ENCODE assay signal across 17 cellular contexts in genomic region chr2:129587426-129588064, GRCh38.
DNase-seq lines count a peak whose midpoint lies in the region; ATAC-seq, FAIRE-seq and TF ChIP-seq lines count a peak whose summit lies in the region.
"Had no signal": no experiment of that assay in that cellular context is flagged by ENCODE, and none has a peak within 500 bp of the region (broad histone marks: within the 10 kb centered on the region; RNA-seq: fewer than 3 reads in every experiment).

No MANE protein-coding gene starts in this region.

- TF ChIP-seq CTCF in right atrium auricular region (IDR thresholded peaks at IDR 0.05) (no peak), H1 (IDR thresholded peaks at IDR 0.05; ENCODE audit: control extremely low read depth in 1 of 3, insufficient read depth in 1 of 3, low read depth in 1 of 3, low read length in 3 of 3) (peak; percentile 73 to 90 (median 78))

- TF ChIP-seq POLR2A in H1 (IDR thresholded peaks at IDR 0.05; ENCODE audit: control extremely low read depth in 1 of 2, low read depth in 2 of 2, low read length in 2 of 2) = no peak

- H3K4me1 Mint-ChIP-seq in stimulated activated memory B cell treated with anti-CD40 and anti-IgM and Interleukin-4, amounts not matched to agents 10 μg/mL and 1 μg/mL and 100 μg/mL, for 72 hours = no peaks in the 10 kb centered on the region

- H3K36me3 ChIP-seq in right atrium auricular region = no peaks in the 10 kb centered on the region
- no peaks in the 10 kb centered on the region for H3K36me3 ChIP-seq in H1 (ENCODE audit: control insufficient read depth in 2 of 4, insufficient read depth in 4 of 4, low read length in 3 of 4)

- H2BK20ac ChIP-seq in H1 (ENCODE audit: low read length) = no peak overlapping the region

- H2BK120ac ChIP-seq in H1 (replicated peaks; ENCODE audit: low read depth, low read length) = no peak overlapping the region

- no peaks in the 10 kb centered on the region for H3K4me1 ChIP-seq in right atrium auricular region
- H3K4me1 ChIP-seq in H1 (replicated peaks in 1 of 4; ENCODE audit: control insufficient read depth in 3 of 4, insufficient read depth in 4 of 4, low read length in 3 of 4) = no peaks in the 10 kb centered on the region; a peak in 1 of 7 replicates

- no peaks in the 10 kb centered on the region for H4K20me1 ChIP-seq in H1 (replicated peaks in 1 of 2; ENCODE audit: control insufficient read depth in 1 of 2, insufficient read depth in 2 of 2, low read length in 2 of 2)

- H3K23ac ChIP-seq in H1 (ENCODE audit: insufficient read length) = no peak overlapping the region

- peak overlapping the region; percentile 48 for H3K18ac ChIP-seq in H1 (ENCODE audit: extremely low read depth, low read length)

- no peak overlapping the region; a peak in 2 of 4 replicates for H3K4me2 ChIP-seq in H1 (ENCODE audit: insufficient read depth in 1 of 2, low read depth in 2 of 2, low read length in 2 of 2)

- no peak for DNase-seq in Right ventricle myocardium inferior (ENCODE audit: missing footprints)
- no peak for DNase-seq in right atrium auricular region (ENCODE audit: low spot score)
- peak; percentile 44 to 87 for DNase-seq in H1 (ENCODE audit: low read depth in 1 of 2, low spot score in 2 of 2)
- DNase-seq in iPS-NIHi7 (ENCODE audit: extremely low spot score) = peak; percentile 87
- no peak for DNase-seq in activated CD8-positive, alpha-beta memory T cell treated with anti-CD3 and anti-CD28 coated beads, Interleukin-2, amount 50 U/mL, for 4 hours
- DNase-seq: KG1, NCI-H1092, NCI-H2227 treated with DMSO at 0.1 percent for 48 hours, NCI-H526 treated with DMSO at 0.1 percent for 48 hours, OCI-M1, RPMI8226 had no signal

- H3K9ac ChIP-seq in H1 (replicated peaks in 1 of 4; ENCODE audit: extremely low read depth in 1 of 4, low read depth in 3 of 4, low read length in 3 of 4) = no peak overlapping the region

- H3K36me3 Mint-ChIP-seq in stimulated activated memory B cell treated with anti-CD40 and anti-IgM and Interleukin-4, amounts not matched to agents 10 μg/mL and 1 μg/mL and 100 μg/mL, for 72 hours = no peaks in the 10 kb centered on the region

- WGBS in H1 (ENCODE audit: extremely low coverage in 1 of 2, insufficient coverage in 1 of 2, insufficient read length in 1 of 2, insufficient replicate concordance in 2 of 2, low coverage in 1 of 2, low lambda C conversion rate in 2 of 2, missing lambda C conversion rate in 1 of 2), 2 experiments = 66% methylated on average over 51 of the region's 51 CpGs; no CpG with 5 or more reads in 1 of the 2 experiments

- no peaks in the 10 kb centered on the region for H3K9me3 ChIP-seq in right atrium auricular region
- peaks cover 0 to 6% of the 10 kb centered on the region in 2 experiments; a peak in 1 of 4 replicates for H3K9me3 ChIP-seq in H1 (ENCODE audit: insufficient read depth in 2 of 2, low read depth in 1 of 2, low read length in 1 of 2)

- intact Hi-C loops in Right ventricle myocardium inferior (cut with DNase I) = no loop called here

- peak overlapping the region; percentile 41 for H4K5ac ChIP-seq in H1 (ENCODE audit: insufficient read length, low read depth, low read length)

- POLR2A ChIA-PET in H1 (lab: Charles Lee; ENCODE audit: partially characterized antibody) = no interaction called here

- no peak overlapping the region for H3K4me3 Mint-ChIP-seq in stimulated activated memory B cell treated with anti-CD40 and anti-IgM and Interleukin-4, amounts not matched to agents 10 μg/mL and 1 μg/mL and 100 μg/mL, for 72 hours

- TF ChIP-seq RAD21 in H1 (IDR thresholded peaks at IDR 0.05 in 1 of 2, conservative IDR thresholded peaks at IDR 0.05 in 1 of 2; ENCODE audit: low read depth in 2 of 2, low read length in 2 of 2) = peak; percentile 55 to 64

- H2AK5ac ChIP-seq in H1 (ENCODE audit: low read depth, low read length) = no peak overlapping the region

- peak overlapping the region; percentile 90; the same call in 1 of the 2 replicates for H2BK12ac ChIP-seq in H1 (ENCODE audit: low read depth, low read length)

- H4K8ac ChIP-seq in H1 (ENCODE audit: extremely low read depth, insufficient read depth, low read length) = peak overlapping the region; percentile 91; the same call in 1 of the 2 replicates

- H3K9me3 Mint-ChIP-seq in stimulated activated memory B cell treated with anti-CD40 and anti-IgM and Interleukin-4, amounts not matched to agents 10 μg/mL and 1 μg/mL and 100 μg/mL, for 72 hours = no peaks in the 10 kb centered on the region

- H2BK5ac ChIP-seq in H1 (ENCODE audit: low read depth, low read length) = no peak overlapping the region

- no peak overlapping the region for H3K56ac ChIP-seq in H1 (replicated peaks; ENCODE audit: insufficient read length, low read depth, low read length)

- TF ChIP-seq EP300 in H1 (IDR thresholded peaks at IDR 0.05; ENCODE audit: borderline replicate concordance in 1 of 2, low read depth in 2 of 2, low read length in 2 of 2) = no peak

- H3K27me3 ChIP-seq in right atrium auricular region (no peaks in the 10 kb centered on the region), H1 (replicated peaks in 1 of 4; ENCODE audit: control insufficient read depth in 3 of 4, extremely low read depth in 1 of 4, insufficient read depth in 3 of 4, low read length in 3 of 4) (peaks cover 0 to 16% (median 9%) of the 10 kb centered on the region in 4 experiments; a peak in 6 of 7 replicates)

- peak overlapping the region; percentile 56 for H4K91ac ChIP-seq in H1 (replicated peaks; ENCODE audit: insufficient read length, low read length)

- CTCF ChIA-PET in H1 (lab: Charles Lee; ENCODE audit: partially characterized antibody) = interaction anchor here (0.6 to 3.3 kb wide), 31 partner anchors 10 to 336 kb away, joined by 3 to 19 read pairs (median 4); no protein-coding TSS in a partner anchor

- H3K23me2 ChIP-seq in H1 (ENCODE audit: low read depth, low read length) = no peaks in the 10 kb centered on the region; the same call in 1 of the 2 replicates

- H3K4ac ChIP-seq in H1 (replicated peaks; ENCODE audit: insufficient read length, low read depth, low read length) = no peak overlapping the region

- peaks cover 45% of the 10 kb centered on the region for H3K27me3 Mint-ChIP-seq in stimulated activated memory B cell treated with anti-CD40 and anti-IgM and Interleukin-4, amounts not matched to agents 10 μg/mL and 1 μg/mL and 100 μg/mL, for 72 hours

- no peak for FAIRE-seq in H1 (lab: Jason Lieb, UNC)
- FAIRE-seq: A204.1 had no signal

- H2BK15ac ChIP-seq in H1 (ENCODE audit: low read length) = peak overlapping the region; percentile 81; the same call in 1 of the 2 replicates

- no peak overlapping the region for H3K14ac ChIP-seq in H1 (ENCODE audit: insufficient read length)

- H3K79me1 ChIP-seq in H1 (ENCODE audit: low read depth, low read length) = no peaks in the 10 kb centered on the region

- H3K4me3 ChIP-seq in right atrium auricular region (no peak overlapping the region), H1 (ENCODE audit: extremely low read depth in 1 of 4, insufficient read depth in 2 of 4, low read depth in 3 of 4, low read length in 4 of 4) (no peak overlapping the region)

- peak overlapping the region; percentile 63; the same call in 1 of the 2 replicates for H2AFZ ChIP-seq in H1 (ENCODE audit: low read length)

- no peak overlapping the region for H3K27ac Mint-ChIP-seq in stimulated activated memory B cell treated with anti-CD40 and anti-IgM and Interleukin-4, amounts not matched to agents 10 μg/mL and 1 μg/mL and 100 μg/mL, for 72 hours

- H3K27ac ChIP-seq in right atrium auricular region (no peak overlapping the region), H1 (ENCODE audit: low read depth, low read length) (no peak overlapping the region)
- H3K27ac ChIP-seq: C4-2B, HL-60 had no signal

- ATAC-seq in Right ventricle myocardium inferior = peak; percentile 42
- ATAC-seq in stimulated activated memory B cell treated with anti-CD40 and anti-IgM and Interleukin-4, amounts not matched to agents 10 μg/mL and 1 μg/mL and 100 μg/mL, for 72 hours = peak; percentile 24
- no peak for ATAC-seq in HG02852 (IDR thresholded peaks at IDR 0.05; ENCODE audit: unreplicated experiment)
- ATAC-seq in HG03565 (IDR thresholded peaks at IDR 0.05; ENCODE audit: unreplicated experiment) = no peak

- no peaks in the 10 kb centered on the region for H3K79me2 ChIP-seq in H1 (ENCODE audit: control insufficient read depth in 1 of 2, insufficient read depth in 2 of 2, low read length in 2 of 2)

TF ChIP-seq in H1, 55 proteins besides CTCF, POLR2A, EP300 and RAD21 (continues in another document):
- no peak for TF ChIP-seq GABPA (IDR thresholded peaks at IDR 0.05; ENCODE audit: borderline replicate concordance, insufficient read depth, low read length)
- no peak for TF ChIP-seq SP4 (IDR thresholded peaks at IDR 0.05; ENCODE audit: low read length)
- TF ChIP-seq E2F6 (IDR thresholded peaks at IDR 0.05) = peak; percentile 99
- TF ChIP-seq RNF2 (IDR thresholded peaks at IDR 0.05; ENCODE audit: borderline replicate concordance, low read depth, low read length, missing control alignments, poor library complexity, severe bottlenecking) = peak; percentile 68
- TF ChIP-seq HDAC6 (IDR thresholded peaks at IDR 0.05; ENCODE audit: low read depth, low read length) = no peak
- no peak for TF ChIP-seq CTBP2 (IDR thresholded peaks at IDR 0.05; ENCODE audit: borderline replicate concordance, insufficient read depth, insufficient read length, low read length)
- no peak for TF ChIP-seq EZH2 (IDR thresholded peaks at IDR 0.05; ENCODE audit: low read depth, low read length, severe bottlenecking)
- TF ChIP-seq ATF3 (IDR thresholded peaks at IDR 0.05; ENCODE audit: insufficient read depth, low read depth, low read length) = no peak
- TF ChIP-seq SIRT6 (IDR thresholded peaks at IDR 0.05; ENCODE audit: low read length) = no peak
- 0 out of 2 replicates have a peak, but pooled peaks have one; percentile 34 for TF ChIP-seq FOSL1 (IDR thresholded peaks at IDR 0.05; ENCODE audit: insufficient read depth, low read depth, low read length)
- TF ChIP-seq KDM1A (IDR thresholded peaks at IDR 0.05; ENCODE audit: borderline replicate concordance, low read length) = 0 out of 2 replicates have a peak, but pooled peaks have one; percentile 17
- no peak for TF ChIP-seq JUN (IDR thresholded peaks at IDR 0.05; ENCODE audit: low read depth, low read length)
- peak in 1 of 2 experiments; percentile 79; a peak in 1 of 4 replicates for TF ChIP-seq HDAC2 (IDR thresholded peaks at IDR 0.05; ENCODE audit: borderline replicate concordance in 1 of 2, low read depth in 2 of 2, low read length in 2 of 2)
- peak; percentile 21 for TF ChIP-seq KDM4A (IDR thresholded peaks at IDR 0.05; ENCODE audit: low read depth, low read length, severe bottlenecking)

Comparison
In these comparisons a context has a peak if more than half of its experiments do, and no peak if none do; other contexts are left out.
1. ATAC-seq: peak in Right ventricle myocardium inferior (single experiment) and stimulated activated memory B cell treated with anti-CD40 and anti-IgM and Interleukin-4, amounts not matched to agents 10 μg/mL and 1 μg/mL and 100 μg/mL, for 72 hours (single experiment); none in HG02852 (single experiment) and HG03565 (single experiment).
2. DNase-seq: peak in H1 (2 of 2) and iPS-NIHi7 (single experiment); none in Right ventricle myocardium inferior (single experiment), right atrium auricular region (single experiment) and activated CD8-positive, alpha-beta memory T cell treated with anti-CD3 and anti-CD28 coated beads, Interleukin-2, amount 50 U/mL, for 4 hours (single experiment).
3. CTCF ChIP-seq: peak in H1 (3 of 3); none in right atrium auricular region (0 of 2).